Comparison of ENCODE assay signal across 1 cellular context in genomic region chr13:21130116-21130515, GRCh38.
TF ChIP-seq lines count a peak whose summit lies in the region.

No MANE protein-coding gene starts in this region.

TF ChIP-seq in HepG2, 621 proteins besides CTCF, POLR2A, EP300 and RAD21:
- TF ChIP-seq ZNF280D (CRISPR knock-in tag; IDR thresholded peaks at IDR 0.05), result no peak
- no peak for TF ChIP-seq MIER2 (CRISPR knock-in tag; IDR thresholded peaks at IDR 0.05)
- TF ChIP-seq ZBTB1 (CRISPR knock-in tag; IDR thresholded peaks at IDR 0.05; ENCODE audit: borderline replicate concordance), result no peak
- no peak for TF ChIP-seq SALL1 (CRISPR knock-in tag; IDR thresholded peaks at IDR 0.05)
- no peak for TF ChIP-seq CEBPB (IDR thresholded peaks at IDR 0.05; ENCODE audit: borderline replicate concordance, low read depth, low read length)
- TF ChIP-seq SIN3A (IDR thresholded peaks at IDR 0.05; ENCODE audit: borderline replicate concordance, low read depth, low read length), result no peak
- no peak for TF ChIP-seq ZNF841 (CRISPR knock-in tag; IDR thresholded peaks at IDR 0.05; ENCODE audit: borderline replicate concordance)
- no peak for TF ChIP-seq ZNF674 (CRISPR knock-in tag; IDR thresholded peaks at IDR 0.05; ENCODE audit: low read depth)
- no peak for TF ChIP-seq SNAPC4 (CRISPR knock-in tag; IDR thresholded peaks at IDR 0.05)
- no peak for TF ChIP-seq ZNF256 (CRISPR knock-in tag; conservative IDR thresholded peaks at IDR 0.05)
- TF ChIP-seq MED8 (CRISPR knock-in tag; IDR thresholded peaks at IDR 0.05; ENCODE audit: insufficient replicate concordance), result no peak
- TF ChIP-seq NBN (conservative IDR thresholded peaks at IDR 0.05), result no peak
- no peak for TF ChIP-seq SOX6 (IDR thresholded peaks at IDR 0.05)
- TF ChIP-seq SOX6 (CRISPR knock-in tag; IDR thresholded peaks at IDR 0.05), result no peak
- TF ChIP-seq CEBPG (CRISPR knock-in tag; IDR thresholded peaks at IDR 0.05), result no peak
- TF ChIP-seq KDM6A (CRISPR knock-in tag; IDR thresholded peaks at IDR 0.05; ENCODE audit: low read depth), result no peak
- no peak for TF ChIP-seq TAF15 (IDR thresholded peaks at IDR 0.05; ENCODE audit: low read depth, low read length, poor library complexity, severe bottlenecking)
- no peak for TF ChIP-seq ZBTB7B (CRISPR knock-in tag; IDR thresholded peaks at IDR 0.05)
- TF ChIP-seq TSC22D2 (CRISPR knock-in tag; IDR thresholded peaks at IDR 0.05; ENCODE audit: borderline replicate concordance), result no peak
- no peak for TF ChIP-seq ZNF850 (CRISPR knock-in tag; conservative IDR thresholded peaks at IDR 0.05)
- no peak for TF ChIP-seq PATZ1 (CRISPR knock-in tag; IDR thresholded peaks at IDR 0.05)
